Comparison of ENCODE assay signal across 24 cellular contexts in the genomic region with DNA sequence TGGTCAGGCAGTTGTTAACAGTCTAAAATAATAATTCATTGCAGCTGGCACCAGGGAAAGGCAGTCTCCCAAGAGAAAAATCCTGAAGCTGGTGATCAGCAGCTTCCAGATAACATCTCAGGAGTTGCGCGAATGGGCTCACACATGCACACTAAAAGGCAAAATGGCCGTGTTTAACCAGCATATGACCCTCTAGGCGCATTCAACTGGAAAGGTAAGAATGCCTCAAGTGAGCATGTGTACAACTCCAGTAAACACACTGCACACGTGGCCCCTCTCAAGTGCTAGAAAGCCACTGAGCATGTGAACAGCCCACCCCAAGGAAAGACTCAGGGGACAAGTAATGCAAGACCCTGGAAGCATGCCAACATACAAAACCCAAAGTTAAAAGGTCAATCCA. TPM values are rescaled to one million over a fixed set of nuclear protein-coding genes. Genes with fewer than 3 reads are reported as not detected.
A peak's percentile ranks its signal among the peaks of the same experiment; 100 is the strongest.
DNase-seq lines count a peak whose midpoint lies in the region; ATAC-seq and TF ChIP-seq lines count a peak whose summit lies in the region.
"Had no signal": no experiment of that assay in that cellular context is flagged by ENCODE, and none has a peak within 500 bp of the region (broad histone marks: within the 10 kb centered on the region; RNA-seq: fewer than 3 reads in every experiment).

No MANE protein-coding gene starts in this region.

- DNase-seq in NCI-H1105 treated with DMSO at 0.1 percent for 48 hours (lab: John Stamatoyannopoulos, UW) (peak; percentile 27), NCI-H1105 (lab: John Stamatoyannopoulos, UW) (no peak), NCI-H2171 treated with DMSO at 0.1 percent for 48 hours (lab: John Stamatoyannopoulos, UW) (peak; percentile 68), thyroid gland (peak; percentile 73 to 79), ACHN (no peak), MM.1S (no peak)
- DNase-seq: CD4-positive, CD25-positive, alpha-beta regulatory T cell; COR-L47; DMS 273 treated with DMSO at 0.1 percent for 48 hours; GF-D8; GM23248; Karpas-422; NCI-H1048; NCI-H2029; NCI-H510A treated with DMSO at 0.1 percent for 48 hours; NCI-H774; PC-9; SIG-M5 had no signal

- peak overlapping the region; percentile 70; the same call in 1 of the 2 replicates for H3K27ac ChIP-seq in HUES64 (ENCODE audit: low read depth, low read length)
- peak overlapping the region; percentile 37 to 62 (median 58) for H3K27ac ChIP-seq in thyroid gland
- no peak overlapping the region for H3K27ac ChIP-seq in MM.1S (ENCODE audit: low read length)
- H3K27ac ChIP-seq: 22Rv1, GM23248, PC-9, RWPE1 had no signal

- H3K4me2 ChIP-seq in MM.1S (ENCODE audit: low read depth, low read length) = no peak overlapping the region
- H3K4me2 ChIP-seq: PC-9 had no signal

- no peak for TF ChIP-seq POLR2A in thyroid gland (IDR thresholded peaks at IDR 0.05)

- WGBS in HUES64 = 74% methylated on average over 5 of the region's 5 CpGs
- WGBS in thyroid gland, 2 donors = 42 to 48% methylated on average over 5 of the region's 5 CpGs

- in situ Hi-C loops in ACHN (cut with HindIII; ENCODE audit: low pct_ligation_motif_present, low pct_unique_long_range_greater_than_20kb, low sequenced_read_pairs) = no loop called here

- H3K27me3 ChIP-seq in HUES64 (ENCODE audit: insufficient read depth, low read length) = no peaks in the 10 kb centered on the region
- no peaks in the 10 kb centered on the region for H3K27me3 ChIP-seq in thyroid gland
- H3K27me3 ChIP-seq in MM.1S (replicated peaks; ENCODE audit: insufficient read depth, low read length) = no peaks in the 10 kb centered on the region

- H3K4me1 ChIP-seq in HUES64 (ENCODE audit: insufficient read depth, low read length) (peaks cover 13% of the 10 kb centered on the region; the same call in 1 of the 2 replicates), thyroid gland (peaks cover 0 to 9% of the 10 kb centered on the region in 2 donors), MM.1S (ENCODE audit: low read length) (no peaks in the 10 kb centered on the region)

- no peak overlapping the region for H3K9ac ChIP-seq in HUES64 (ENCODE audit: low read depth, low read length)
- H3K9ac ChIP-seq in MM.1S (ENCODE audit: low read length) = no peak overlapping the region
- H3K9ac ChIP-seq: GM23248 had no signal

- no peak for TF ChIP-seq CTCF in thyroid gland (IDR thresholded peaks at IDR 0.05)
- TF ChIP-seq CTCF in MM.1S (IDR thresholded peaks at IDR 0.05; ENCODE audit: low read length) = no peak

- no peaks in the 10 kb centered on the region for H3K9me2 ChIP-seq in MM.1S (replicated peaks; ENCODE audit: insufficient read depth, low read length)

- intact Hi-C loops in thyroid gland (cut with DNase I) = no loop called here

- H3K36me3 ChIP-seq in HUES64 (ENCODE audit: insufficient read depth, low read length) (no peaks in the 10 kb centered on the region), thyroid gland (no peaks in the 10 kb centered on the region), MM.1S (replicated peaks; ENCODE audit: insufficient read depth, low read length) (no peaks in the 10 kb centered on the region)

- no peaks in the 10 kb centered on the region for H3K79me2 ChIP-seq in MM.1S (ENCODE audit: low read length)

- no peaks in the 10 kb centered on the region for H4K20me1 ChIP-seq in MM.1S (ENCODE audit: insufficient read depth, low read length)

- H3K4me3 ChIP-seq in HUES64 (ENCODE audit: low read length) (no peak overlapping the region), thyroid gland (replicated peaks in 1 of 3) (no peak overlapping the region), MM.1S (ENCODE audit: low read length) (no peak overlapping the region)
- H3K4me3 ChIP-seq: GM23248, PC-9 had no signal

- no peak overlapping the region for H2AFZ ChIP-seq in MM.1S (ENCODE audit: low read length)
- H2AFZ ChIP-seq: GM23248, PC-9 had no signal

- no peak for ATAC-seq in HG02938 (IDR thresholded peaks at IDR 0.05; ENCODE audit: unreplicated experiment)

- H3F3A ChIP-seq in MM.1S (ENCODE audit: insufficient read depth, low read length) = no peaks in the 10 kb centered on the region

- 0 out of 2 replicates have a peak, but pooled peaks cover 3% of the 10 kb centered on the region for H3K9me3 ChIP-seq in HUES64 (ENCODE audit: insufficient read depth, low read depth, low read length)
- no peaks in the 10 kb centered on the region for H3K9me3 ChIP-seq in thyroid gland
- no peaks in the 10 kb centered on the region for H3K9me3 ChIP-seq in MM.1S (replicated peaks; ENCODE audit: insufficient read depth, low read length)

RNA-seq across cellular contexts. Expression of a gene that starts 33.1 kb away (rescaled TPM):
- not detected for polyA plus RNA-seq in HUES64 (2013, experiment 1 of 2)
- polyA plus RNA-seq in HUES64 (2013, experiment 2 of 2) = not detected
- total RNA-seq in thyroid gland = 1 to 10 TPM; 1.5 to 2.8 (median 2.1) TPM
- total RNA-seq: Daoy had no signal
- polyA plus RNA-seq: AG04450, GM23248 had no signal

Comparison
In these comparisons a context has a peak if more than half of its experiments do, and no peak if none do; other contexts are left out.
1. DNase-seq: peak in NCI-H1105 treated with DMSO at 0.1 percent for 48 hours (single experiment), NCI-H2171 treated with DMSO at 0.1 percent for 48 hours (single experiment) and thyroid gland (2 of 2); none in NCI-H1105 (single experiment), ACHN (single experiment) and MM.1S (single experiment).